Comparison of ENCODE assay signal across 21 cellular contexts in the genomic region with DNA sequence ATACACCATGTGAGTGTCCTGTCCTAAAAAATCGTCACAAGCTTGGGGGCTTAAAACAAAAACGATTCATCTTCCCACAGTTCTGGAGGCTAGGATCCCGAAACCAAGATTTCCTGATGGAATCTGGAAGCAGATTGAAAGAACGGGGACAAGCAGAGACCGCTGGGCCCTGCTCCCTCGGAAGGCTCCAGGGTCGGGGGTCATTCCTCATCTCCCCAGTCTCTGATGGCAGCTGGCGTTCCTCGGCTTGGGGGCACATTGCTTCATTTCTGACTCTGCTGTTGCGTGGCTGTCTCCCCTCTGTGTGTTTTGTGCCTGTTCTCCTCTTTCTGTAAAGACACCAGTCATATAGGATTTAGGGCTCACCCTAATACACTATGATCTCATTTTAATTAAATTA.
"Had no signal": no experiment of that assay in that cellular context is flagged by ENCODE, and none has a peak within 500 bp of the region (broad histone marks: within the 10 kb centered on the region; RNA-seq: fewer than 3 reads in every experiment).

No MANE protein-coding gene starts in this region.

- H3K27me3 Mint-ChIP-seq: type B pancreatic cell had no signal

- H3K36me3 Mint-ChIP-seq: naive B cell; stimulated activated naive B cell treated with anti-CD40 and anti-IgM and Interleukin-4, amounts not matched to agents 10 μg/mL and 1 μg/mL and 100 μg/mL, for 72 hours; type B pancreatic cell had no signal

- H3K27me3 ChIP-seq: cardiac muscle cell, right lobe of liver had no signal

- H3K27ac Mint-ChIP-seq: activated B cell treated with CpG ODN at 0.5 μM for 24 hours; activated CD4-positive, alpha-beta T cell treated with anti-CD3 and anti-CD28 coated beads for 36 hours; activated naive CD4-positive, alpha-beta T cell treated with anti-CD3 and anti-CD28 coated beads for 36 hours; dendritic cell treated with granulocyte-macrophage colony-stimulating factor and Interleukin-4, amounts not matched to agents 40 ng/mL and 50 ng/mL, for 4 days; stimulated activated naive B cell treated with anti-CD40 and anti-IgM and Interleukin-4, amounts not matched to agents 10 μg/mL and 1 μg/mL and 100 μg/mL, for 72 hours; type B pancreatic cell had no signal

- H3K4me1 Mint-ChIP-seq: activated B cell treated with CpG ODN at 0.5 μM for 24 hours; naive B cell; stimulated activated naive B cell treated with anti-CD40 and anti-IgM and Interleukin-4, amounts not matched to agents 10 μg/mL and 1 μg/mL and 100 μg/mL, for 72 hours had no signal

- ATAC-seq: gastroesophageal sphincter; right lobe of liver; stimulated activated naive B cell treated with anti-CD40 and anti-IgM and Interleukin-4, amounts not matched to agents 10 μg/mL and 1 μg/mL and 100 μg/mL, for 72 hours had no signal

- H3K27ac ChIP-seq: cardiac muscle cell, gastroesophageal sphincter, right lobe of liver, thoracic aorta had no signal

- H3K4me3 ChIP-seq: cardiac muscle cell, gastroesophageal sphincter, right lobe of liver, smooth muscle cell, thoracic aorta had no signal

- H3K9me3 ChIP-seq: gastroesophageal sphincter, right lobe of liver, thoracic aorta had no signal

- H3K4me1 ChIP-seq: gastroesophageal sphincter, right lobe of liver had no signal

- DNase-seq: activated B cell treated with CpG ODN at 0.5 μM for 24 hours; activated CD4-positive, alpha-beta T cell treated with anti-CD3 and anti-CD28 coated beads, Interleukin-2, amount 50 U/mL, for 4 hours; activated CD8-positive, alpha-beta memory T cell treated with anti-CD3 and anti-CD28 coated beads for 24 hours; activated effector memory CD4-positive, alpha-beta T cell treated with Interleukin-2 at 50 U/mL for 16 hours; amygdala; effector CD4-positive, alpha-beta T cell; erythroblast; head of caudate nucleus; hypothalamus; naive B cell; nucleus accumbens; right lobe of liver; stimulated activated naive B cell treated with anti-CD40 and anti-IgM and Interleukin-4, amounts not matched to agents 10 μg/mL and 1 μg/mL and 100 μg/mL, for 72 hours had no signal

- H3K4me3 Mint-ChIP-seq: activated B cell treated with CpG ODN at 0.5 μM for 24 hours; activated CD4-positive, alpha-beta T cell treated with anti-CD3 and anti-CD28 coated beads for 36 hours; activated naive CD4-positive, alpha-beta T cell treated with anti-CD3 and anti-CD28 coated beads for 36 hours; dendritic cell treated with granulocyte-macrophage colony-stimulating factor and Interleukin-4, amounts not matched to agents 40 ng/mL and 50 ng/mL, for 4 days; naive B cell; stimulated activated naive B cell treated with anti-CD40 and anti-IgM and Interleukin-4, amounts not matched to agents 10 μg/mL and 1 μg/mL and 100 μg/mL, for 72 hours; type B pancreatic cell had no signal

- H3K9me3 Mint-ChIP-seq: activated B cell treated with CpG ODN at 0.5 μM for 24 hours; activated naive CD4-positive, alpha-beta T cell treated with anti-CD3 and anti-CD28 coated beads for 36 hours; type B pancreatic cell had no signal

- H3K36me3 ChIP-seq: cardiac muscle cell, gastroesophageal sphincter, right lobe of liver, thoracic aorta had no signal
